In genomic region chr6:56689114-56689513, GRCh38 we compare ENCODE assay signal across 10 cellular contexts. TPM values are rescaled to one million over a fixed set of nuclear protein-coding genes. Genes with fewer than 3 reads are reported as not detected.
DNase-seq lines count a peak whose midpoint lies in the region; ATAC-seq and TF ChIP-seq lines count a peak whose summit lies in the region.
"Had no signal": no experiment of that assay in that cellular context is flagged by ENCODE, and none has a peak within 500 bp of the region (broad histone marks: within the 10 kb centered on the region; RNA-seq: fewer than 3 reads in every experiment).

No MANE protein-coding gene starts in this region.

- no peaks in the 10 kb centered on the region for H3K9me3 Mint-ChIP-seq in T-cell

- CTCF ChIA-PET in T-cell (lab: Charles Lee) = no interaction called here

- H3K4me3 ChIP-seq in AG10803 (ENCODE audit: low read length) = peak overlapping the region; percentile 4; the same call in 1 of the 2 replicates
- H3K4me3 ChIP-seq in endocrine pancreas (ENCODE audit: control insufficient read depth, insufficient read depth, low read length) = peak overlapping the region; percentile 7
- H3K4me3 ChIP-seq: mucosa of descending colon had no signal

- no peaks in the 10 kb centered on the region for H3K27me3 ChIP-seq in endocrine pancreas (ENCODE audit: control insufficient read depth, insufficient read depth, low read length)

- H3K9me3 ChIP-seq in endocrine pancreas (ENCODE audit: control insufficient read depth, low read length) = no peaks in the 10 kb centered on the region
- H3K9me3 ChIP-seq: mucosa of descending colon had no signal

- no peaks in the 10 kb centered on the region for H3K4me1 Mint-ChIP-seq in T-cell

- DNase-seq in AG10803 (ENCODE audit: low read depth) = no peak
- DNase-seq in GM20000 (ENCODE audit: low spot score) = peak; percentile 19
- DNase-seq in CD1c-positive myeloid dendritic cell (ENCODE audit: extremely low spot score) = no peak
- no peak for DNase-seq in T-cell
- no peak for DNase-seq in posterior cingulate gyrus
- DNase-seq: erythroblast, mucosa of descending colon had no signal

- TF ChIP-seq CTCF in AG10803 (conservative IDR thresholded peaks at IDR 0.05; ENCODE audit: low read length) (no peak), GM20000 (IDR thresholded peaks at IDR 0.05; ENCODE audit: extremely low read depth, missing control alignments) (no peak)

- intact Hi-C loops in posterior cingulate gyrus (cut with DNase I) = no loop called here

- no peaks in the 10 kb centered on the region for H3K36me3 Mint-ChIP-seq in T-cell

- ATAC-seq in HG03103 (IDR thresholded peaks at IDR 0.05; ENCODE audit: low read depth, unreplicated experiment) (peak; percentile 81), T-cell (replicated peaks in 1 of 4) (no peak), esophagus mucosa (no peak)

- H3K27ac Mint-ChIP-seq in T-cell = no peak overlapping the region

- no peak overlapping the region for H3K4me3 Mint-ChIP-seq in T-cell

- H3K9ac ChIP-seq in endocrine pancreas (ENCODE audit: control insufficient read depth, insufficient read depth, low read length) = no peak overlapping the region

- no peaks in the 10 kb centered on the region for H3K36me3 ChIP-seq in endocrine pancreas (ENCODE audit: control insufficient read depth, insufficient read depth, low read length)

- peaks cover 0 to 4% of the 10 kb centered on the region in 2 donors for H3K27me3 Mint-ChIP-seq in T-cell

- POLR2A ChIA-PET in T-cell (lab: Charles Lee) = no interaction called here

- peaks cover 52% of the 10 kb centered on the region for H3K4me1 ChIP-seq in endocrine pancreas (ENCODE audit: control insufficient read depth, insufficient read depth, low read length)

RNA-seq across cellular contexts. Expression of gene DST, which starts 46.4 kb away (rescaled TPM):
- 10 to 100 TPM in 1 of 5 donors, 1 to 10 TPM in 4; 3.1 to 12.1 (median 7.4) TPM for total RNA-seq in T-cell
- 147 TPM for total RNA-seq in esophagus mucosa

Comparison
In these comparisons a context has a peak if more than half of its experiments do, and no peak if none do; other contexts are left out.
1. RNA of gene DST, which starts 46.4 kb away (total RNA-seq): 147 TPM in esophagus mucosa (single experiment); 3.1 to 12.1 TPM in T-cell; every median in the first group is over 10 times any median in the second.